ENCODE assay signal across 1 cellular context in genomic region chr20:63896136-63896890, GRCh38.
A peak's percentile ranks its signal among the peaks of the same experiment; 100 is the strongest.
TF ChIP-seq lines count a peak whose summit lies in the region.

No MANE protein-coding gene starts in this region.

TF ChIP-seq in HepG2, 621 proteins besides CTCF, POLR2A, EP300 and RAD21 (continued from another document and continues in another):
- no peak for TF ChIP-seq ATF6 (CRISPR knock-in tag; conservative IDR thresholded peaks at IDR 0.05)
- peak; percentile 48; the same call in 1 of the 2 replicates for TF ChIP-seq THAP9 (CRISPR knock-in tag; IDR thresholded peaks at IDR 0.05; ENCODE audit: borderline replicate concordance)
- TF ChIP-seq SMAD9 (CRISPR knock-in tag; IDR thresholded peaks at IDR 0.05): peak; percentile 85; the same call in 1 of the 2 replicates
- TF ChIP-seq ZMYM2 (CRISPR knock-in tag; IDR thresholded peaks at IDR 0.05): no peak
- 0 out of 2 replicates have a peak, but pooled peaks have one; percentile 35 for TF ChIP-seq ESRRA (CRISPR knock-in tag; IDR thresholded peaks at IDR 0.05; ENCODE audit: low read depth)
- no peak; the same call in 1 of the 2 replicates for TF ChIP-seq IRF9 (CRISPR knock-in tag; IDR thresholded peaks at IDR 0.05; ENCODE audit: borderline replicate concordance)
- no peak; the same call in none of the 2 replicates for TF ChIP-seq ZNF124 (CRISPR knock-in tag; IDR thresholded peaks at IDR 0.05)
- TF ChIP-seq HNF4G (IDR thresholded peaks at IDR 0.05; ENCODE audit: borderline replicate concordance, low read depth, low read length): no peak
- 0 out of 2 replicates have a peak, but pooled peaks have one; percentile 45 for TF ChIP-seq HNF4G (CRISPR knock-in tag; IDR thresholded peaks at IDR 0.05; ENCODE audit: borderline replicate concordance, low read depth)
- TF ChIP-seq ZNF326 (CRISPR knock-in tag; IDR thresholded peaks at IDR 0.05; ENCODE audit: borderline replicate concordance): no peak
- TF ChIP-seq ATRX (CRISPR knock-in tag; IDR thresholded peaks at IDR 0.05; ENCODE audit: borderline replicate concordance): no peak
- no peak for TF ChIP-seq POLR2AphosphoS2 (IDR thresholded peaks at IDR 0.05; ENCODE audit: low read depth, low read length)
- TF ChIP-seq TOPORS (CRISPR knock-in tag; IDR thresholded peaks at IDR 0.05): peak; percentile 74; the same call in 1 of the 2 replicates
- TF ChIP-seq RORA (CRISPR knock-in tag; IDR thresholded peaks at IDR 0.05): no peak
- TF ChIP-seq BRD4 (CRISPR knock-in tag; IDR thresholded peaks at IDR 0.05): peak; percentile 85
- TF ChIP-seq RXRB (CRISPR knock-in tag; IDR thresholded peaks at IDR 0.05; ENCODE audit: borderline replicate concordance): peak; percentile 54
- TF ChIP-seq NFAT5 (CRISPR knock-in tag; IDR thresholded peaks at IDR 0.05): peak; percentile 61; the same call in 1 of the 2 replicates
- no peak for TF ChIP-seq TCF12 (IDR thresholded peaks at IDR 0.05)
- no peak for TF ChIP-seq TCF12 (CRISPR knock-in tag; IDR thresholded peaks at IDR 0.05)
- no peak; the same call in 1 of the 2 replicates for TF ChIP-seq ZNF292 (CRISPR knock-in tag; IDR thresholded peaks at IDR 0.05; ENCODE audit: borderline replicate concordance, low read depth)
- 0 out of 2 replicates have a peak, but pooled peaks have one; percentile 66 for TF ChIP-seq ZNF280D (CRISPR knock-in tag; IDR thresholded peaks at IDR 0.05)
- 0 out of 2 replicates have a peak, but pooled peaks have one; percentile 17 for TF ChIP-seq RARG (CRISPR knock-in tag; IDR thresholded peaks at IDR 0.05; ENCODE audit: low read depth)
- peak; percentile 97 for TF ChIP-seq TFAP4 (IDR thresholded peaks at IDR 0.05; ENCODE audit: borderline replicate concordance, low read depth)
- no peak for TF ChIP-seq SRF (IDR thresholded peaks at IDR 0.05; ENCODE audit: low read depth, low read length)
- TF ChIP-seq ZNF850 (CRISPR knock-in tag; conservative IDR thresholded peaks at IDR 0.05): peak; percentile 59; the same call in 1 of the 2 replicates
- no peak for TF ChIP-seq NR3C1 (CRISPR knock-in tag; IDR thresholded peaks at IDR 0.05)
- TF ChIP-seq EHMT2 (IDR thresholded peaks at IDR 0.05; ENCODE audit: borderline replicate concordance, low read depth, low read length): no peak
- TF ChIP-seq ELF3 (CRISPR knock-in tag; IDR thresholded peaks at IDR 0.05): peak; percentile 98
- peak; percentile 73 for TF ChIP-seq FOXK1 (CRISPR knock-in tag; IDR thresholded peaks at IDR 0.05; ENCODE audit: borderline replicate concordance, low read depth)
- peak; percentile 86; the same call in 1 of the 2 replicates for TF ChIP-seq GMEB1 (CRISPR knock-in tag; IDR thresholded peaks at IDR 0.05; ENCODE audit: borderline replicate concordance)
- TF ChIP-seq IKZF1 (IDR thresholded peaks at IDR 0.05): no peak
- peak; percentile 69 for TF ChIP-seq TEAD3 (CRISPR knock-in tag; optimal IDR thresholded peaks at IDR 0.05; ENCODE audit: borderline replicate concordance)
- peak; percentile 72 for TF ChIP-seq KDM2A (CRISPR knock-in tag; IDR thresholded peaks at IDR 0.05; ENCODE audit: borderline replicate concordance, low read depth)
- TF ChIP-seq THAP11 (CRISPR knock-in tag; IDR thresholded peaks at IDR 0.05): peak; percentile 80
- 0 out of 2 replicates have a peak, but pooled peaks have one; percentile 24 for TF ChIP-seq PBX2 (CRISPR knock-in tag; IDR thresholded peaks at IDR 0.05)
- TF ChIP-seq ZNF281 (CRISPR knock-in tag; IDR thresholded peaks at IDR 0.05; ENCODE audit: borderline replicate concordance): peak; percentile 41; the same call in 1 of the 2 replicates
- peak; percentile 90; the same call in 1 of the 2 replicates for TF ChIP-seq ZNF337 (CRISPR knock-in tag; IDR thresholded peaks at IDR 0.05; ENCODE audit: borderline replicate concordance, low read depth)
